In the genomic region with DNA sequence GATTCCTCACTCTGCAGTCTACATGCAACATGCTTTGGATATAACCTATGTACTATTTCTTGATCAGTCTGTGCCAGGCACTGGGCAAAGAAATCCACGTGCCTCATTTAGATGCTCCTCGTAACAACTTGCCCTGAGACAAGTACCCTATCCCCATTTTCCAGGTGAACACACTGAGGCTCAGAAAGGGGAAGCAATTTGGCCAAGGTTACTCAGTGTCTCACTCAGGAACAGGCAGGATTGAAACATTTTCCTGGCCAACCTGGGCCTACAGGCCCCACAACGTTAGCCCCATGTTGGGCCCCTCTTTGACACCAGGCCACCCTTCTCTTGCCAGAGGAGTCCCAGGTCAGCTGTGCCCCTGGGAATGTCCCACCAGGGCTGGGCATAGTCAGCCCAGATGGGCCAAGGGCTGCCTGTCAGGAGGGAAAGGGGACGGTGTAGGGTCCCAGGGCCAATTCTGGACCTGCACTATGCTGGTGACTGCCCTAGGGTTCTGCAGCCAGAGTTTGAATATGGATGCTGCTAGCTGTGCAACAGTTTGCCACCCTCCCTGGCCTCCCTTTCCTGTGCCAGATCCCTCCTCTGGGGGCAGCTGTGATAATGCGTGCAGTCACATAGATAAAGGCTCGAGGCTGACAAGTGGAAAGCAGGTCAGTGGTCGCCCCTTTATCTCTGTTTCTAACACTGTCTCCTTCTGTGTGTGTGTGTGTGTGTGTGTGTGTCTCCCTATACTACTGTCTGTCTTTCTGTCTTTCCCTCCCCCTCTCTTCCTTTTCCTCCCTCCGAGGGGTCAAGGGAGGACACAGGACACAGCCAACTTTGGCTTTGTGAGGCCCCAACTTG, we compare ENCODE assay signal across 18 cellular contexts. TPM values are rescaled to one million over a fixed set of nuclear protein-coding genes. Genes with fewer than 3 reads are reported as not detected.
DNase-seq lines count a peak whose midpoint lies in the region; ATAC-seq and TF ChIP-seq lines count a peak whose summit lies in the region.
"Had no signal": no experiment of that assay in that cellular context is flagged by ENCODE, and none has a peak within 500 bp of the region (broad histone marks: within the 10 kb centered on the region; RNA-seq: fewer than 3 reads in every experiment).

No MANE protein-coding gene starts in this region.

- no peaks in the 10 kb centered on the region for H3K4me1 ChIP-seq in HEK293 (ENCODE audit: control insufficient read depth, insufficient read depth, low read length)
- H3K4me1 ChIP-seq: tibial artery had no signal

- H3K4me3 ChIP-seq in HEK293 (ENCODE audit: low read depth, low read length): no peak overlapping the region
- H3K4me3 ChIP-seq: tibial artery had no signal

- TF ChIP-seq CTCF in HEK293 (tag by site-specific recombination; IDR thresholded peaks at IDR 0.05): no peak; the same call in 1 of the 2 replicates

- DNase-seq in UCSD-AML1 (lab: John Stamatoyannopoulos, UW; ENCODE audit: unreplicated experiment) (peak; percentile 50), left ventricle myocardium superior (no peak), retina (peak; percentile 64), ureter (ENCODE audit: low spot score) (no peak), HK-2 (ENCODE audit: unreplicated experiment) (no peak)
- DNase-seq in central memory CD4-positive, alpha-beta T cell: no peak
- DNase-seq: activated CD4-positive, alpha-beta T cell treated with anti-CD3 and anti-CD28 coated beads, Interleukin-2, amount 10 ng/mL, durations not matched to agents 7 days and 5 days; activated T-cell treated with anti-CD3 and anti-CD28 coated beads for 4 hours; DMS53; head of caudate nucleus; NCI-H1930; NCI-H510A treated with DMSO at 0.1 percent for 48 hours; occipital lobe; SHP77 treated with DMSO at 0.1 percent for 48 hours had no signal

- H3K9me3 ChIP-seq in HEK293 (ENCODE audit: control insufficient read depth, insufficient read depth, low read depth, low read length): no peaks in the 10 kb centered on the region
- H3K9me3 ChIP-seq: tibial artery had no signal

- ATAC-seq in left ventricle myocardium superior: peak; percentile 52
- no peak for ATAC-seq in HG02798 (IDR thresholded peaks at IDR 0.05; ENCODE audit: poor library complexity, unreplicated experiment)

- no peaks in the 10 kb centered on the region for H3K36me3 ChIP-seq in HEK293 (ENCODE audit: control insufficient read depth in 2 of 2, insufficient read depth in 1 of 2, low read length in 2 of 2)
- H3K36me3 ChIP-seq: tibial artery had no signal

- CTCF ChIA-PET in HEK293 (lab: Yijun Ruan, JAX): interaction anchor here (0.6 to 1.3 kb wide), 2 partner anchors 10 to 51 kb away, joined by 3 read pairs; no protein-coding TSS in a partner anchor

- intact Hi-C loops in left ventricle myocardium superior (cut with micrococcal nuclease): no loop called here

- POLR2A ChIA-PET in HEK293 (lab: Yijun Ruan, JAX): no interaction called here

- no peak overlapping the region for H3K27ac ChIP-seq in HEK293 (ENCODE audit: extremely low read depth, low read depth, low read length)
- H3K27ac ChIP-seq: tibial artery had no signal

TF ChIP-seq in HEK293, 187 proteins besides CTCF, POLR2A, EP300 and RAD21:
- TF ChIP-seq SCRT1 (tag by site-specific recombination; IDR thresholded peaks at IDR 0.05; ENCODE audit: borderline replicate concordance) (peak; percentile 62; the same call in 1 of the 2 replicates), ZNF112 (tag by site-specific recombination; IDR thresholded peaks at IDR 0.05) (no peak), SCRT2 (tag by site-specific recombination; IDR thresholded peaks at IDR 0.05) (peak; percentile 86)

RNA-seq across cellular contexts. Expression of a gene that starts 10.4 kb away (rescaled TPM):
- total RNA-seq in left ventricle myocardium superior (0.40 TPM), ureter (2.4 TPM)
- total RNA-seq: activated CD4-positive, alpha-beta T cell treated with anti-CD3 and anti-CD28 coated beads, Interleukin-2, amount 10 ng/mL, durations not matched to agents 7 days and 5 days; B cell had no signal

Comparison
In these comparisons a context has a peak if more than half of its experiments do, and no peak if none do; other contexts are left out.
1. DNase-seq: peak in UCSD-AML1 (single experiment) and retina (single experiment); none in left ventricle myocardium superior (single experiment), central memory CD4-positive, alpha-beta T cell (single experiment), ureter (single experiment) and HK-2 (single experiment).